Comparison of ENCODE assay signal across 28 cellular contexts in genomic region chr2:38467768-38468463, GRCh38.
DNase-seq lines count a peak whose midpoint lies in the region; ATAC-seq, FAIRE-seq and TF ChIP-seq lines count a peak whose summit lies in the region.
"Had no signal": no experiment of that assay in that cellular context is flagged by ENCODE, and none has a peak within 500 bp of the region (broad histone marks: within the 10 kb centered on the region; RNA-seq: fewer than 3 reads in every experiment).

No MANE protein-coding gene starts in this region.

- H3K36me3 Mint-ChIP-seq in chondrocyte (ENCODE audit: low read depth) = no peaks in the 10 kb centered on the region
- H3K36me3 Mint-ChIP-seq in T-helper 2 cell treated with Interferon-gamma antibody and Interleukin-4, amounts not matched to agents 5 μg/mL and 100 μg/mL, for 36 hours (ENCODE audit: low read depth) = no peaks in the 10 kb centered on the region
- H3K36me3 Mint-ChIP-seq: CD8-positive, alpha-beta memory T cell had no signal

- no peak for ATAC-seq in pancreas
- ATAC-seq: A549; activated naive CD8-positive, alpha-beta T cell treated with anti-CD3 and anti-CD28 coated beads, Interleukin-2, amount 50 U/mL, for 24 hours; SK-N-SH treated with all-trans-retinoic acid at 6 μM for 48 hours; stimulated activated naive CD8-positive, alpha-beta T cell treated with anti-CD3 and anti-CD28 coated beads, Interleukin-15, Interleukin-2, amounts not matched to agents 100 U/mL and 50 U/mL, for 24 hours had no signal

- H3K36me3 ChIP-seq in HEK293 (ENCODE audit: control insufficient read depth in 2 of 2, insufficient read depth in 1 of 2, low read length in 2 of 2) (no peaks in the 10 kb centered on the region), muscle layer of colon (ENCODE audit: insufficient read depth, low read length) (no peaks in the 10 kb centered on the region), stomach smooth muscle (ENCODE audit: control insufficient read depth in 2 of 2, insufficient read depth in 2 of 2, low read length in 2 of 2) (no peaks in the 10 kb centered on the region), pancreas (no peaks in the 10 kb centered on the region)

- H3K9me3 Mint-ChIP-seq in chondrocyte (ENCODE audit: low read depth) = no peaks in the 10 kb centered on the region
- no peaks in the 10 kb centered on the region for H3K9me3 Mint-ChIP-seq in T-helper 2 cell treated with Interferon-gamma antibody and Interleukin-4, amounts not matched to agents 5 μg/mL and 100 μg/mL, for 36 hours
- H3K9me3 Mint-ChIP-seq: activated naive CD8-positive, alpha-beta T cell treated with anti-CD3 and anti-CD28 coated beads, Interleukin-2, amount 50 U/mL, for 24 hours; CD8-positive, alpha-beta memory T cell had no signal

- no peak overlapping the region for H3K27ac ChIP-seq in HEK293 (ENCODE audit: extremely low read depth, low read depth, low read length)
- peak overlapping the region; percentile 87 for H3K27ac ChIP-seq in muscle layer of colon (ENCODE audit: low read depth, low read length)
- peak overlapping the region; percentile 96 for H3K27ac ChIP-seq in stomach smooth muscle (ENCODE audit: low read length)
- H3K27ac ChIP-seq in pancreas = no peak overlapping the region
- H3K27ac ChIP-seq: A549 had no signal

- FAIRE-seq in pancreas (lab: Jason Lieb, UNC) = no peak
- FAIRE-seq: A549, H54, HTR-8/SVneo had no signal

- CTCF ChIA-PET in HEK293 (lab: Yijun Ruan, JAX) = interaction anchor here (0.6 to 4.0 kb wide), 5 partner anchors 21 to 153 kb away, joined by 3 to 26 read pairs (median 3); partner anchors contain the start of gene ATL2

- peak overlapping the region; percentile 27 for H3K27ac Mint-ChIP-seq in chondrocyte (ENCODE audit: unreplicated experiment)
- H3K27ac Mint-ChIP-seq in T-helper 2 cell treated with Interferon-gamma antibody and Interleukin-4, amounts not matched to agents 5 μg/mL and 100 μg/mL, for 36 hours = no peak overlapping the region
- H3K27ac Mint-ChIP-seq: activated naive CD8-positive, alpha-beta T cell treated with anti-CD3 and anti-CD28 coated beads, Interleukin-2, amount 50 U/mL, for 24 hours; B cell; CD8-positive, alpha-beta memory T cell had no signal

- H3K4me1 Mint-ChIP-seq in chondrocyte (ENCODE audit: low read depth) = peaks cover 27% of the 10 kb centered on the region
- H3K4me1 Mint-ChIP-seq in T-helper 2 cell treated with Interferon-gamma antibody and Interleukin-4, amounts not matched to agents 5 μg/mL and 100 μg/mL, for 36 hours (ENCODE audit: low read depth) = peaks cover 4% of the 10 kb centered on the region
- H3K4me1 Mint-ChIP-seq: B cell; CD8-positive, alpha-beta memory T cell had no signal

- intact Hi-C loops in pancreas (cut with DNase I) = loop anchor here in 1 of 3 donors (10.0 kb wide), 1 partner anchor 153 kb away; no protein-coding TSS in a partner anchor

- H3K9me3 ChIP-seq in HEK293 (ENCODE audit: control insufficient read depth, insufficient read depth, low read depth, low read length) = no peaks in the 10 kb centered on the region
- H3K9me3 ChIP-seq in muscle layer of colon (ENCODE audit: low read length) = no peaks in the 10 kb centered on the region
- no peaks in the 10 kb centered on the region for H3K9me3 ChIP-seq in stomach smooth muscle (ENCODE audit: control insufficient read depth in 2 of 2, low read length in 2 of 2)
- H3K9me3 ChIP-seq in pancreas = no peaks in the 10 kb centered on the region
- H3K9me3 ChIP-seq: A549 had no signal

- H3K27me3 Mint-ChIP-seq in chondrocyte (ENCODE audit: low read depth) = peaks cover 8% of the 10 kb centered on the region
- H3K27me3 Mint-ChIP-seq in T-helper 2 cell treated with Interferon-gamma antibody and Interleukin-4, amounts not matched to agents 5 μg/mL and 100 μg/mL, for 36 hours (ENCODE audit: low read depth) = peaks cover 10% of the 10 kb centered on the region

- H3K9ac ChIP-seq in muscle layer of colon (ENCODE audit: low read length) = no peak overlapping the region
- H3K9ac ChIP-seq in stomach smooth muscle (ENCODE audit: low read length in 2 of 2) = peak overlapping the region; percentile 22 to 24

- H3K4me1 ChIP-seq in HEK293 (ENCODE audit: control insufficient read depth, insufficient read depth, low read length) (peaks cover 13% of the 10 kb centered on the region), muscle layer of colon (ENCODE audit: insufficient read depth, low read length) (peaks cover 59% of the 10 kb centered on the region), stomach smooth muscle (ENCODE audit: control insufficient read depth, insufficient read depth, low read length) (peaks cover 62% of the 10 kb centered on the region), pancreas (no peaks in the 10 kb centered on the region)
- H3K4me1 ChIP-seq: A549 had no signal

- H3K4me3 ChIP-seq in HEK293 (ENCODE audit: low read depth, low read length) (no peak overlapping the region), muscle layer of colon (ENCODE audit: low read depth in 1 of 2, low read length in 2 of 2) (no peak overlapping the region), stomach smooth muscle (ENCODE audit: low read length in 2 of 2) (no peak overlapping the region), pancreas (no peak overlapping the region)
- H3K4me3 ChIP-seq: A549, dorsolateral prefrontal cortex had no signal

- POLR2A ChIA-PET in HEK293 (lab: Yijun Ruan, JAX) = interaction anchor here (1.3 kb wide), 1 partner anchor 283 kb away, joined by 3 read pairs; the partner anchor contains the start of gene SRSF7

- no peak for DNase-seq in chondrocyte (ENCODE audit: low spot score)
- no peak for DNase-seq in pancreas
- no peak for DNase-seq in SIG-M5 (lab: John Stamatoyannopoulos, UW)
- DNase-seq in T-helper 2 cell treated with Interferon-gamma antibody and Interleukin-4, amounts not matched to agents 5 μg/mL and 100 μg/mL, for 36 hours (ENCODE audit: low spot score) = no peak
- DNase-seq in occipital lobe (lab: John Stamatoyannopoulos, UW) = no peak
- DNase-seq: activated CD4-positive, alpha-beta T cell treated with anti-CD3 and anti-CD28 coated beads for 4 hours; activated gamma-delta T cell treated with Interleukin-2 at 50 U/mL for 16 hours; activated naive CD8-positive, alpha-beta T cell treated with anti-CD3 and anti-CD28 coated beads, Interleukin-2, amount 50 U/mL, for 24 hours; activated T-cell treated with anti-CD3 and anti-CD28 coated beads, Interleukin-2, amount 50 U/mL, for 1 hour; CD8-positive, alpha-beta memory T cell; DMS53; dorsolateral prefrontal cortex; GDM1; islet precursor cell; KBM-7; NCI-H1436 treated with DMSO at 0.1 percent for 48 hours; NCI-H2107; NCI-H446 treated with DMSO at 0.1 percent for 48 hours; NCI-H82; stimulated activated naive CD8-positive, alpha-beta T cell treated with anti-CD3 and anti-CD28 coated beads, Interleukin-15, Interleukin-2, amounts not matched to agents 100 U/mL and 50 U/mL, for 24 hours had no signal

- H3K27me3 ChIP-seq in muscle layer of colon (ENCODE audit: control insufficient read depth in 1 of 2, insufficient read depth in 2 of 2, low read length in 2 of 2) = no peaks in the 10 kb centered on the region
- H3K27me3 ChIP-seq in stomach smooth muscle (ENCODE audit: control insufficient read depth in 1 of 2, insufficient read depth in 2 of 2, low read length in 2 of 2) = no peaks in the 10 kb centered on the region
- no peaks in the 10 kb centered on the region for H3K27me3 ChIP-seq in pancreas
- H3K27me3 ChIP-seq: dorsolateral prefrontal cortex had no signal

- WGBS in pancreas, 2 donors = 47 to 60% methylated on average over 4 of the region's 4 CpGs

- H3K4me3 Mint-ChIP-seq in chondrocyte (ENCODE audit: unreplicated experiment) = no peak overlapping the region
- H3K4me3 Mint-ChIP-seq in T-helper 2 cell treated with Interferon-gamma antibody and Interleukin-4, amounts not matched to agents 5 μg/mL and 100 μg/mL, for 36 hours = no peak overlapping the region
- H3K4me3 Mint-ChIP-seq: activated naive CD8-positive, alpha-beta T cell treated with anti-CD3 and anti-CD28 coated beads, Interleukin-2, amount 50 U/mL, for 24 hours; B cell; CD8-positive, alpha-beta memory T cell had no signal

- no peak for TF ChIP-seq CTCF in HEK293 (tag by site-specific recombination; IDR thresholded peaks at IDR 0.05)
- no peak for TF ChIP-seq CTCF in chondrocyte (IDR thresholded peaks at IDR 0.05)
- no peak for TF ChIP-seq CTCF in pancreas (IDR thresholded peaks at IDR 0.05)

TF ChIP-seq in HEK293, 187 proteins besides CTCF, POLR2A, EP300 and RAD21:
- TF ChIP-seq ZBTB20 (tag by site-specific recombination; IDR thresholded peaks at IDR 0.05) (peak; percentile 51), SETDB1 (IDR thresholded peaks at IDR 0.05; ENCODE audit: insufficient read length, low read length) (no peak)

Comparison
In these comparisons a context has a peak if more than half of its experiments do, and no peak if none do; other contexts are left out.
1. H3K27ac ChIP-seq: peak in muscle layer of colon (single experiment) and stomach smooth muscle (single experiment); none in HEK293 (single experiment) and pancreas (0 of 4).